Comparison of ENCODE assay signal across 8 cellular contexts in the genomic region with DNA sequence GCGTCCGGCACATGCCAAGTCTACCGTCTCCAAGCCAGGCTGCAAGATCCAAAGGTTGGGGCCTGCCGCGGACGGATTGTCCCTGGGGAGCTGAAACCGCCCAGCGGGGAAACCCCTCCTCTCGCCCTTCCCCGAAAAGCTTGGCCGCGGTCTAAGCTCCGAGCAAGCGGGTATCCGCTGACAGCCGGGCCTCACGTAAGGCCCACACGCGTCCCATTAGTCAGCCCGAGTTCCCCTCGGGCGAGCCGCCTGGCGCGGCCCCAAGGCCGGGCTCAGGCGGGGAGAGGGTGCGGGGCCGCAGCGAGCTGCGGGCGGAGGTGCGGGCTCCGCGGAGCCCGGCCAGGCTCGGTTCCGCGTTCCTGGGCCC. TPM values are rescaled to one million over a fixed set of nuclear protein-coding genes. Genes with fewer than 3 reads are reported as not detected.
DNase-seq lines count a peak whose midpoint lies in the region; ATAC-seq lines count a peak whose summit lies in the region.

No MANE protein-coding gene starts in this region.

- no peak overlapping the region for H4K8ac ChIP-seq in mesendoderm (ENCODE audit: low read depth, low read length)

- peak overlapping the region; percentile 53 to 69 (median 60) for H3K4me3 ChIP-seq in BLaER1 treated with 17β-estradiol and CSF1 and Interleukin-3, amounts not matched to agents 10 nM and 100 nM
- H3K4me3 ChIP-seq in mesendoderm (ENCODE audit: low read length) = no peak overlapping the region

- H4K5ac ChIP-seq in mesendoderm (ENCODE audit: low read length) = no peak overlapping the region

- peaks cover 0 to 11% (median 0%) of the 10 kb centered on the region in 11 experiments; a peak in 4 of 22 replicates for H3K36me3 ChIP-seq in BLaER1 treated with 17β-estradiol and CSF1 and Interleukin-3, amounts not matched to agents 10 nM and 100 nM
- H3K36me3 ChIP-seq in mesendoderm (ENCODE audit: control insufficient read depth, insufficient read depth, low read length) = no peaks in the 10 kb centered on the region

- no peaks in the 10 kb centered on the region for H3K9me3 Mint-ChIP-seq in central memory CD8-positive, alpha-beta T cell

- peak overlapping the region; percentile 76 to 84 (median 79) for H3K9ac ChIP-seq in BLaER1 treated with 17β-estradiol and CSF1 and Interleukin-3, amounts not matched to agents 10 nM and 100 nM
- peak overlapping the region; percentile 40 for H3K9ac ChIP-seq in mesendoderm (ENCODE audit: low read length)

- H3K27me3 Mint-ChIP-seq in central memory CD8-positive, alpha-beta T cell = no peaks in the 10 kb centered on the region

- DNase-seq in NCI-H226 (peak; percentile 62), mesendoderm (peak; percentile 35), NCI-H510A (lab: John Stamatoyannopoulos, UW) (no peak)
- DNase-seq in central memory CD8-positive, alpha-beta T cell (ENCODE audit: low spot score in 2 of 2) = no peak
- DNase-seq in stimulated activated naive CD4-positive, alpha-beta T cell (lab: John Stamatoyannopoulos, UW) = no peak

- peak overlapping the region; percentile 70 to 87 (median 78); a peak in 21 of 22 replicates for H3K27ac ChIP-seq in BLaER1 treated with 17β-estradiol and CSF1 and Interleukin-3, amounts not matched to agents 10 nM and 100 nM
- no peak overlapping the region for H3K27ac ChIP-seq in mesendoderm (ENCODE audit: low read depth, low read length)

- H3K4me1 ChIP-seq in BLaER1 treated with 17β-estradiol and CSF1 and Interleukin-3, amounts not matched to agents 10 nM and 100 nM = peaks cover 67 to 90% (median 84%) of the 10 kb centered on the region in 10 experiments
- peaks cover 2% of the 10 kb centered on the region for H3K4me1 ChIP-seq in mesendoderm (ENCODE audit: control insufficient read depth, low read depth, low read length)

- H3K4me2 ChIP-seq in BLaER1 treated with 17β-estradiol and CSF1 and Interleukin-3, amounts not matched to agents 10 nM and 100 nM = peak overlapping the region; percentile 82 to 95 (median 91)
- H3K4me2 ChIP-seq in mesendoderm (ENCODE audit: low read length) = peak overlapping the region; percentile 18

- H2BK15ac ChIP-seq in mesendoderm (replicated peaks; ENCODE audit: low read depth) = no peak overlapping the region

- H3K79me1 ChIP-seq in mesendoderm (ENCODE audit: low read length) = no peaks in the 10 kb centered on the region

- no peaks in the 10 kb centered on the region for H3K4me1 Mint-ChIP-seq in central memory CD8-positive, alpha-beta T cell

- WGBS in mesendoderm (ENCODE audit: extremely low coverage, insufficient coverage, low lambda C conversion rate) = no CpG with 5 or more reads among the region's 39 CpGs

- peak overlapping the region; percentile 18 for H3K4me3 Mint-ChIP-seq in central memory CD8-positive, alpha-beta T cell

- no peak overlapping the region for H3K27ac Mint-ChIP-seq in central memory CD8-positive, alpha-beta T cell (ENCODE audit: low read depth)

- H2BK120ac ChIP-seq in mesendoderm (ENCODE audit: low read depth, low read length) = no peak overlapping the region

- no peak overlapping the region for H2BK5ac ChIP-seq in mesendoderm (ENCODE audit: low read length)

- no peak overlapping the region for H3K4ac ChIP-seq in mesendoderm (ENCODE audit: low read depth, low read length)

- peaks cover 49 to 76% (median 69%) of the 10 kb centered on the region in 11 experiments for H3K9me3 ChIP-seq in BLaER1 treated with 17β-estradiol and CSF1 and Interleukin-3, amounts not matched to agents 10 nM and 100 nM (replicated peaks in 1 of 11)

- peak; percentile 46 for ATAC-seq in GM18907 (IDR thresholded peaks at IDR 0.05; ENCODE audit: unreplicated experiment)
- ATAC-seq in central memory CD8-positive, alpha-beta T cell (replicated peaks; ENCODE audit: extremely low read depth, poor library complexity, severe bottlenecking) = no peak
- no peak for ATAC-seq in HG02840 (IDR thresholded peaks at IDR 0.05; ENCODE audit: low FRiP score, unreplicated experiment)

- H3K79me2 ChIP-seq in mesendoderm (ENCODE audit: control insufficient read depth, insufficient read depth, low read length) = no peaks in the 10 kb centered on the region

- peak overlapping the region; percentile 92 for H3K18ac ChIP-seq in mesendoderm (ENCODE audit: low read length)

- H3K56ac ChIP-seq in mesendoderm (ENCODE audit: low read length) = peak overlapping the region; percentile 56

- peaks cover 5 to 94% (median 88%) of the 10 kb centered on the region in 11 experiments; a peak in 20 of 22 replicates for H4K20me1 ChIP-seq in BLaER1 treated with 17β-estradiol and CSF1 and Interleukin-3, amounts not matched to agents 10 nM and 100 nM

- peaks cover 7 to 30% (median 15%) of the 10 kb centered on the region in 11 experiments; a peak in 18 of 22 replicates for H3K27me3 ChIP-seq in BLaER1 treated with 17β-estradiol and CSF1 and Interleukin-3, amounts not matched to agents 10 nM and 100 nM
- no peaks in the 10 kb centered on the region for H3K27me3 ChIP-seq in mesendoderm (ENCODE audit: insufficient read depth, low read length, poor library complexity)

- peaks cover 1% of the 10 kb centered on the region for H3K36me3 Mint-ChIP-seq in central memory CD8-positive, alpha-beta T cell (ENCODE audit: insufficient read depth)

- H3K23ac ChIP-seq in mesendoderm (ENCODE audit: low read length) = no peak overlapping the region

- no peak overlapping the region for H2AK5ac ChIP-seq in mesendoderm (ENCODE audit: low read length)

RNA-seq across cellular contexts. Expression of gene BCOR, which starts 6.9 kb away (rescaled TPM):
- 14.6 TPM for polyA plus RNA-seq in mesendoderm (2013, experiment 1 of 2)
- polyA plus RNA-seq in mesendoderm (2013, experiment 2 of 2) = 14.9 TPM

Comparison
In these comparisons a context has a peak if more than half of its experiments do, and no peak if none do; other contexts are left out.
1. DNase-seq: peak in NCI-H226 (single experiment) and mesendoderm (single experiment); none in central memory CD8-positive, alpha-beta T cell (0 of 2), stimulated activated naive CD4-positive, alpha-beta T cell (0 of 6) and NCI-H510A (single experiment).